In genomic region chr1:21296509-21297354, GRCh38 we compare ENCODE assay signal across 13 cellular contexts. TPM values are rescaled to one million over a fixed set of nuclear protein-coding genes. Genes with fewer than 3 reads are reported as not detected.
A peak's percentile ranks its signal among the peaks of the same experiment; 100 is the strongest.
DNase-seq lines count a peak whose midpoint lies in the region; ATAC-seq and TF ChIP-seq lines count a peak whose summit lies in the region.
"Had no signal": no experiment of that assay in that cellular context is flagged by ENCODE, and none has a peak within 500 bp of the region (broad histone marks: within the 10 kb centered on the region; RNA-seq: fewer than 3 reads in every experiment).

No MANE protein-coding gene starts in this region.

- no peaks in the 10 kb centered on the region for H3K27me3 Mint-ChIP-seq in activated naive CD4-positive, alpha-beta T cell treated with anti-CD3 and anti-CD28 coated beads, Interleukin-2, amount 50 U/mL, for 24 hours
- H3K27me3 Mint-ChIP-seq in activated CD8-positive, alpha-beta T cell treated with anti-CD3 and anti-CD28 coated beads for 36 hours, result no peaks in the 10 kb centered on the region
- H3K27me3 Mint-ChIP-seq in type B pancreatic cell, result no peaks in the 10 kb centered on the region

- H3K4me1 Mint-ChIP-seq in activated naive CD4-positive, alpha-beta T cell treated with anti-CD3 and anti-CD28 coated beads, Interleukin-2, amount 50 U/mL, for 24 hours, result peaks cover 85% of the 10 kb centered on the region
- peaks cover 85% of the 10 kb centered on the region for H3K4me1 Mint-ChIP-seq in activated CD8-positive, alpha-beta T cell treated with anti-CD3 and anti-CD28 coated beads for 36 hours (ENCODE audit: low read depth)
- H3K4me1 Mint-ChIP-seq in type B pancreatic cell (ENCODE audit: unreplicated experiment), result peaks cover 41% of the 10 kb centered on the region

- H3K9me3 ChIP-seq in tibial artery, result no peaks in the 10 kb centered on the region
- H3K9me3 ChIP-seq in upper lobe of right lung, result no peaks in the 10 kb centered on the region
- H3K9me3 ChIP-seq: SJSA1 had no signal

- H3K4me1 ChIP-seq in tibial artery (peaks cover 0 to 90% (median 56%) of the 10 kb centered on the region in 4 donors), upper lobe of right lung (peaks cover 20% of the 10 kb centered on the region)

- no peak for ATAC-seq in activated CD8-positive, alpha-beta T cell treated with anti-CD3 and anti-CD28 coated beads for 36 hours
- peak; percentile 39 for ATAC-seq in left lobe of liver
- no peak for ATAC-seq in upper lobe of right lung
- ATAC-seq: left colon had no signal

- H3K9me3 Mint-ChIP-seq in activated naive CD4-positive, alpha-beta T cell treated with anti-CD3 and anti-CD28 coated beads, Interleukin-2, amount 50 U/mL, for 24 hours, result no peaks in the 10 kb centered on the region
- H3K9me3 Mint-ChIP-seq in activated CD8-positive, alpha-beta T cell treated with anti-CD3 and anti-CD28 coated beads for 36 hours, result no peaks in the 10 kb centered on the region
- H3K9me3 Mint-ChIP-seq in type B pancreatic cell, result no peaks in the 10 kb centered on the region
- H3K9me3 Mint-ChIP-seq: neural crest cell had no signal

- no peak overlapping the region for H3K4me3 Mint-ChIP-seq in activated naive CD4-positive, alpha-beta T cell treated with anti-CD3 and anti-CD28 coated beads, Interleukin-2, amount 50 U/mL, for 24 hours
- no peak overlapping the region for H3K4me3 Mint-ChIP-seq in activated CD8-positive, alpha-beta T cell treated with anti-CD3 and anti-CD28 coated beads for 36 hours
- no peak overlapping the region for H3K4me3 Mint-ChIP-seq in type B pancreatic cell
- H3K4me3 Mint-ChIP-seq: neural crest cell had no signal

- peak overlapping the region; percentile 89 for H3K27ac Mint-ChIP-seq in activated naive CD4-positive, alpha-beta T cell treated with anti-CD3 and anti-CD28 coated beads, Interleukin-2, amount 50 U/mL, for 24 hours
- H3K27ac Mint-ChIP-seq in activated CD8-positive, alpha-beta T cell treated with anti-CD3 and anti-CD28 coated beads for 36 hours, result peak overlapping the region; percentile 95
- no peak overlapping the region for H3K27ac Mint-ChIP-seq in type B pancreatic cell

- intact Hi-C loops in activated CD8-positive, alpha-beta T cell treated with anti-CD3 and anti-CD28 coated beads for 36 hours (cut with micrococcal nuclease), result no loop called here
- intact Hi-C loops in tibial artery (cut with DNase I; ENCODE audit: low total_unique reads), result no loop called here
- intact Hi-C loops in upper lobe of right lung (cut with DNase I), result no loop called here

- peaks cover 2% of the 10 kb centered on the region for H3K36me3 Mint-ChIP-seq in activated naive CD4-positive, alpha-beta T cell treated with anti-CD3 and anti-CD28 coated beads, Interleukin-2, amount 50 U/mL, for 24 hours
- H3K36me3 Mint-ChIP-seq in activated CD8-positive, alpha-beta T cell treated with anti-CD3 and anti-CD28 coated beads for 36 hours (ENCODE audit: low read depth), result peaks cover 28% of the 10 kb centered on the region
- no peaks in the 10 kb centered on the region for H3K36me3 Mint-ChIP-seq in type B pancreatic cell

- no peak for TF ChIP-seq CTCF in activated CD8-positive, alpha-beta T cell treated with anti-CD3 and anti-CD28 coated beads for 36 hours (IDR thresholded peaks at IDR 0.05)
- TF ChIP-seq CTCF in tibial artery (IDR thresholded peaks at IDR 0.05) (no peak), upper lobe of right lung (IDR thresholded peaks at IDR 0.05) (no peak), type B pancreatic cell (conservative IDR thresholded peaks at IDR 0.05) (no peak)

- POLR2A ChIA-PET in activated CD8-positive, alpha-beta T cell treated with anti-CD3 and anti-CD28 coated beads for 36 hours (lab: Charles Lee), result interaction anchor here (4.6 to 7.2 kb wide), 2 partner anchors 28 to 37 kb away, joined by 39 to 90 read pairs; no protein-coding TSS in a partner anchor

- H3K27me3 ChIP-seq in tibial artery (no peaks in the 10 kb centered on the region), upper lobe of right lung (no peaks in the 10 kb centered on the region)
- H3K27me3 ChIP-seq: SJSA1 had no signal

- no peak for DNase-seq in activated naive CD4-positive, alpha-beta T cell treated with Interleukin-2 at 50 U/mL for 16 hours
- no peak for DNase-seq in activated CD8-positive, alpha-beta T cell treated with anti-CD3 and anti-CD28 coated beads for 36 hours
- DNase-seq in left lobe of liver (ENCODE audit: low spot score), result no peak
- peak in 1 of 2 donors; percentile 77 for DNase-seq in tibial artery
- no peak for DNase-seq in glomerular visceral epithelial cell (ENCODE audit: extremely low spot score)
- no peak for DNase-seq in upper lobe of right lung
- DNase-seq in type B pancreatic cell (ENCODE audit: extremely low spot score, unreplicated experiment), result no peak
- DNase-seq: left colon; NCI-H1694; stimulated activated CD4-positive, alpha-beta T cell treated with anti-CD3 and anti-CD28 coated beads, Interleukin-15, amount 100 ng/mL, for 24 hours had no signal

- H3K36me3 ChIP-seq in tibial artery, result no peaks in the 10 kb centered on the region
- H3K36me3 ChIP-seq in upper lobe of right lung, result no peaks in the 10 kb centered on the region
- H3K36me3 ChIP-seq: SJSA1 had no signal

- H3K27ac ChIP-seq in tibial artery (peak overlapping the region; percentile 50 to 51), upper lobe of right lung (no peak overlapping the region)
- H3K27ac ChIP-seq: SJSA1 had no signal

- H3K4me3 ChIP-seq in tibial artery (no peak overlapping the region), upper lobe of right lung (no peak overlapping the region)
- H3K4me3 ChIP-seq: SJSA1 had no signal

- CTCF ChIA-PET in activated CD8-positive, alpha-beta T cell treated with anti-CD3 and anti-CD28 coated beads for 36 hours (lab: Charles Lee), result interaction anchor here (0.9 to 1.6 kb wide), 4 partner anchors 27 to 48 kb away, joined by 3 read pairs; no protein-coding TSS in a partner anchor

RNA-seq across cellular contexts. Expression of gene ECE1, which starts 6.5 kb away (rescaled TPM):
- 100 to 1,000 TPM; 118 to 127 TPM for total RNA-seq in activated CD8-positive, alpha-beta T cell treated with anti-CD3 and anti-CD28 coated beads for 36 hours
- total RNA-seq in left lobe of liver, result 58.0 TPM
- 108 TPM for total RNA-seq in upper lobe of right lung
- 37.2 and 49.8 TPM in 2 replicates for total RNA-seq in type B pancreatic cell (ENCODE audit: low replicate concordance)
